Comparison of ENCODE assay signal across 20 cellular contexts in genomic region chr14:92952497-92953298, GRCh38. TPM values are rescaled to one million over a fixed set of nuclear protein-coding genes. Genes with fewer than 3 reads are reported as not detected.
A peak's percentile ranks its signal among the peaks of the same experiment; 100 is the strongest.
DNase-seq lines count a peak whose midpoint lies in the region; ATAC-seq and TF ChIP-seq lines count a peak whose summit lies in the region.
"Had no signal": no experiment of that assay in that cellular context is flagged by ENCODE, and none has a peak within 500 bp of the region (broad histone marks: within the 10 kb centered on the region; RNA-seq: fewer than 3 reads in every experiment).

No MANE protein-coding gene starts in this region.

- peak; percentile 30 for DNase-seq in G401 (ENCODE audit: low spot score)
- no peak for DNase-seq in central memory CD8-positive, alpha-beta T cell (ENCODE audit: low spot score in 2 of 2)
- DNase-seq in right atrium auricular region (ENCODE audit: low spot score) = peak; percentile 72
- DNase-seq in sigmoid colon = no peak
- no peak for DNase-seq in activated effector memory CD4-positive, alpha-beta T cell treated with Interleukin-2 at 50 U/mL for 16 hours
- no peak for DNase-seq in NCI-H2196 (lab: John Stamatoyannopoulos, UW; ENCODE audit: unreplicated experiment)
- DNase-seq in NAMALWA (ENCODE audit: low spot score) = no peak
- DNase-seq: NCI-H1436 treated with DMSO at 0.1 percent for 48 hours had no signal

- H3K4me1 ChIP-seq in right atrium auricular region = peaks cover 0 to 43% of the 10 kb centered on the region in 2 donors
- peaks cover 0 to 11% (median 5%) of the 10 kb centered on the region in 4 donors for H3K4me1 ChIP-seq in sigmoid colon

- peaks cover 23% of the 10 kb centered on the region for H3K36me3 Mint-ChIP-seq in central memory CD8-positive, alpha-beta T cell (ENCODE audit: insufficient read depth)

- H3K4me3 ChIP-seq in right atrium auricular region = no peak overlapping the region
- H3K4me3 ChIP-seq in sigmoid colon = no peak overlapping the region
- H3K4me3 ChIP-seq: upper lobe of left lung had no signal

- TF ChIP-seq EP300 in sigmoid colon (IDR thresholded peaks at IDR 0.05) = no peak

- TF ChIP-seq CTCF in right atrium auricular region (IDR thresholded peaks at IDR 0.05) (no peak), sigmoid colon (IDR thresholded peaks at IDR 0.05) (no peak)

- in situ Hi-C loops in G401 (cut with HindIII; ENCODE audit: low sequenced_read_pairs) = no loop called here

- 92 to 93% methylated on average over 30 of the region's 30 CpGs for WGBS in sigmoid colon, 2 donors

- H3K9me3 ChIP-seq in right atrium auricular region (no peaks in the 10 kb centered on the region), sigmoid colon (no peaks in the 10 kb centered on the region)
- H3K9me3 ChIP-seq: SK-N-SH, upper lobe of left lung had no signal

- TF ChIP-seq POLR2A in sigmoid colon (IDR thresholded peaks at IDR 0.05) = no peak

- no peaks in the 10 kb centered on the region for H3K27me3 ChIP-seq in right atrium auricular region
- no peaks in the 10 kb centered on the region for H3K27me3 ChIP-seq in sigmoid colon
- H3K27me3 ChIP-seq: upper lobe of left lung had no signal

- H3K4me1 Mint-ChIP-seq in central memory CD8-positive, alpha-beta T cell = peaks cover 16% of the 10 kb centered on the region

- H3K27ac ChIP-seq in right atrium auricular region (peak overlapping the region; percentile 83 to 88), sigmoid colon (peak overlapping the region; percentile 21 to 41 (median 28))
- H3K27ac ChIP-seq: epithelial cell of prostate, upper lobe of left lung had no signal

- peaks cover 31% of the 10 kb centered on the region for H3K36me3 ChIP-seq in right atrium auricular region
- H3K36me3 ChIP-seq in sigmoid colon = peaks cover 15 to 57% (median 27%) of the 10 kb centered on the region in 4 donors

- intact Hi-C loops in sigmoid colon (cut with DNase I) = loop anchor here (1.0 kb wide), 1 partner anchor 187 kb away; no protein-coding TSS in a partner anchor

- no peaks in the 10 kb centered on the region for H3K9me3 Mint-ChIP-seq in central memory CD8-positive, alpha-beta T cell
- H3K9me3 Mint-ChIP-seq: CD4-positive, CD25-positive, alpha-beta regulatory T cell had no signal

- ATAC-seq in central memory CD8-positive, alpha-beta T cell (replicated peaks; ENCODE audit: extremely low read depth, poor library complexity, severe bottlenecking) = no peak
- ATAC-seq in GM18858 (IDR thresholded peaks at IDR 0.05; ENCODE audit: unreplicated experiment) = no peak

- H3K4me3 Mint-ChIP-seq in central memory CD8-positive, alpha-beta T cell = no peak overlapping the region
- H3K4me3 Mint-ChIP-seq: activated CD4-positive, alpha-beta T cell treated with anti-CD3 and anti-CD28 coated beads for 36 hours; CD4-positive, CD25-positive, alpha-beta regulatory T cell; naive thymus-derived CD4-positive, alpha-beta T cell had no signal

- H3K27me3 Mint-ChIP-seq in central memory CD8-positive, alpha-beta T cell = no peaks in the 10 kb centered on the region
- H3K27me3 Mint-ChIP-seq: activated CD4-positive, alpha-beta T cell treated with anti-CD3 and anti-CD28 coated beads for 36 hours; CD4-positive, CD25-positive, alpha-beta regulatory T cell; naive thymus-derived CD4-positive, alpha-beta T cell; progenitor cell of endocrine pancreas had no signal

- H3K27ac Mint-ChIP-seq in central memory CD8-positive, alpha-beta T cell (ENCODE audit: low read depth) = peak overlapping the region; percentile 46
- H3K27ac Mint-ChIP-seq: activated CD4-positive, alpha-beta T cell treated with anti-CD3 and anti-CD28 coated beads for 36 hours; progenitor cell of endocrine pancreas had no signal

RNA-seq across cellular contexts. Expression of gene CHGA, which starts 29.7 kb away (rescaled TPM):
- 0.24 TPM in 1 of 2 replicates, not detected in the other for total RNA-seq in G401 (2014; rRNA removed; shearing (Covaris generic))
- total RNA-seq in right atrium auricular region (not detected), sigmoid colon (1 to 10 TPM in 3 of 4 donors, under 1 TPM in 1; 0.99 to 5.0 (median 4.5) TPM)
- 10 to 100 TPM; 36.0 to 55.4 (median 37.2) TPM for polyA plus RNA-seq in sigmoid colon
- total RNA-seq: activated CD4-positive, alpha-beta T cell treated with anti-CD3 and anti-CD28 coated beads for 36 hours; astrocyte; CD4-positive, CD25-positive, alpha-beta regulatory T cell; H4; M059J; naive thymus-derived CD4-positive, alpha-beta T cell had no signal
- polyA plus RNA-seq: mammary epithelial cell; naive thymus-derived CD4-positive, alpha-beta T cell had no signal

Comparison
In these comparisons a context has a peak if more than half of its experiments do, and no peak if none do; other contexts are left out.
1. DNase-seq: peak in G401 (single experiment) and right atrium auricular region (single experiment); none in central memory CD8-positive, alpha-beta T cell (0 of 2), sigmoid colon (single experiment), activated effector memory CD4-positive, alpha-beta T cell treated with Interleukin-2 at 50 U/mL for 16 hours (single experiment), NCI-H2196 (single experiment) and NAMALWA (single experiment).